Comparison of ENCODE assay signal across 1 cellular context in genomic region chr21:45542242-45542666, GRCh38.
A peak's percentile ranks its signal among the peaks of the same experiment; 100 is the strongest.
TF ChIP-seq lines count a peak whose summit lies in the region.

SLC19A1 (minus strand) TSS chr21:45542440; CDS start chr21:45537959, 4,481 bp downstream.

TF ChIP-seq in HepG2, 621 proteins besides CTCF, POLR2A, EP300 and RAD21 (continued from another document):
- TF ChIP-seq ZBTB4 (CRISPR knock-in tag; IDR thresholded peaks at IDR 0.05; ENCODE audit: borderline replicate concordance) (no peak), GZF1 (CRISPR knock-in tag; IDR thresholded peaks at IDR 0.05) (no peak), SP1 (IDR thresholded peaks at IDR 0.05) (no peak), SP1 (CRISPR knock-in tag; IDR thresholded peaks at IDR 0.05) (peak; percentile 23; the same call in 1 of the 2 replicates), POLR2AphosphoS5 (IDR thresholded peaks at IDR 0.05; ENCODE audit: low read depth, low read length) (peak; percentile 17; the same call in 1 of the 2 replicates), TFDP1 (CRISPR knock-in tag; IDR thresholded peaks at IDR 0.05; ENCODE audit: borderline replicate concordance) (peak; percentile 47; the same call in 1 of the 2 replicates), MXI1 (IDR thresholded peaks at IDR 0.05; ENCODE audit: borderline replicate concordance, low read depth, low read length) (peak; percentile 57; the same call in 1 of the 3 replicates), HOXA3 (CRISPR knock-in tag; IDR thresholded peaks at IDR 0.05) (0 out of 2 replicates have a peak, but pooled peaks have one; percentile 25), ZSCAN25 (CRISPR knock-in tag; IDR thresholded peaks at IDR 0.05) (peak; percentile 14; the same call in 1 of the 2 replicates), ZFY (CRISPR knock-in tag; IDR thresholded peaks at IDR 0.05) (peak; percentile 51; the same call in 1 of the 2 replicates), KLF15 (CRISPR knock-in tag; IDR thresholded peaks at IDR 0.05; ENCODE audit: borderline replicate concordance) (no peak), MAX (IDR thresholded peaks at IDR 0.05) (peak; percentile 60; the same call in 1 of the 2 replicates), ZNF143 (CRISPR knock-in tag; IDR thresholded peaks at IDR 0.05) (peak; percentile 77), GRHL1 (CRISPR knock-in tag; conservative IDR thresholded peaks at IDR 0.05) (no peak), PHF8 (CRISPR knock-in tag; IDR thresholded peaks at IDR 0.05) (peak; percentile 16), ZNF775 (CRISPR knock-in tag; IDR thresholded peaks at IDR 0.05; ENCODE audit: borderline replicate concordance) (no peak), SP4 (CRISPR knock-in tag; IDR thresholded peaks at IDR 0.05) (peak; percentile 38; the same call in 1 of the 2 replicates), ZFP82 (CRISPR knock-in tag; IDR thresholded peaks at IDR 0.05; ENCODE audit: borderline replicate concordance) (peak; percentile 25; the same call in 1 of the 2 replicates), YEATS4 (CRISPR knock-in tag; IDR thresholded peaks at IDR 0.05; ENCODE audit: borderline replicate concordance) (peak; percentile 8; the same call in 1 of the 2 replicates), THAP11 (CRISPR knock-in tag; IDR thresholded peaks at IDR 0.05) (peak; percentile 88)
